Comparison of ENCODE assay signal across 7 cellular contexts in genomic region chr2:185640588-185640987, GRCh38.
"Had no signal": no experiment of that assay in that cellular context is flagged by ENCODE, and none has a peak within 500 bp of the region (broad histone marks: within the 10 kb centered on the region; RNA-seq: fewer than 3 reads in every experiment).

No MANE protein-coding gene starts in this region.

- H3K9ac ChIP-seq: GM23248 had no signal

- DNase-seq: GM23248, GOT3, H9, HCEC 1CT, KBM-7 had no signal

- H3K4me3 Mint-ChIP-seq: H9 had no signal

- H3K4me3 ChIP-seq: GM23248 had no signal

- H3K9me3 Mint-ChIP-seq: H9 had no signal

- H2AFZ ChIP-seq: GM23248 had no signal

- FAIRE-seq: H54, HTR-8/SVneo had no signal

- H3K27ac ChIP-seq: GM23248 had no signal
